In the genomic region with DNA sequence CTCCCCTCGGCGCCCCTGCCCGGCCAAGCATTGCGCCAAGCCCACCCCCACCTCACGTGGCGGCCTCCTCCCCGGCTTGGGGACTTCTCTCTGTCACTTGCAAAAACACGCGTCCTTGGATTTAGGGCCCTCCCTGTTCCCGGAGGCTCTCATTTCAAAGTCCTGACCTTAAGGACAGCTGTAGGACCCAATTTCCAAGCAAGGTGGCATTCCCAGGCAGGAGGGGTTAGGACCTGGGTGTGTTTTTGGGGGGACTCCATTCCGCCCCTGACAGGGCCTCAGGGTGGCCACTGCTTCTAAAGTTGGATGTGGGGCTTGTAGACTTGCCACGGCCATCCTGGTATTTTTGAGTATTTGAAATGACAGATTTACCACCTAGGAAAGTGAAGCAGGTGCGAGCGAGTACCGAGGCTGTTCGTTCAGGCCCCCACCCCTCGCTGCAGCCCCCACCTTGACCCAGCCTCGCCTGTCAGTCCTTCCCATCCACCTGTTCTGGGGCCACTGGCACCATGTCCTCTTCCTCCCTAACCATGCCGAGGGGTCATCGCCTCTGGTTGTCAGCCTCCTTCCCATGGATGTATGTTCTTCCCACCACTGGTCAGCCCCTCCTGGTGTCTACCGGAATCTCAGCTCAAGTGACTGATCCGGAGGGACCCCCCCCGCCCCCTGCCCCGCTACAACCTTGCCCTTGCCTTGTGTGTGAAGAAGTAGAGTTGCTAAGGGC, we compare ENCODE assay signal across 23 cellular contexts. TPM values are rescaled to one million over a fixed set of nuclear protein-coding genes. Genes with fewer than 3 reads are reported as not detected.
DNase-seq lines count a peak whose midpoint lies in the region; ATAC-seq, FAIRE-seq and TF ChIP-seq lines count a peak whose summit lies in the region.
"Had no signal": no experiment of that assay in that cellular context is flagged by ENCODE, and none has a peak within 500 bp of the region (broad histone marks: within the 10 kb centered on the region; RNA-seq: fewer than 3 reads in every experiment).

No MANE protein-coding gene starts in this region.

- H3K4me3 ChIP-seq in right lobe of liver (no peak overlapping the region), HepG2 (replicated peaks in 1 of 3; ENCODE audit: insufficient read depth in 1 of 3, low read depth in 2 of 3, low read length in 3 of 3) (no peak overlapping the region), coronary artery (no peak overlapping the region), osteoblast (ENCODE audit: insufficient read depth, low read length) (no peak overlapping the region)
- H3K4me3 ChIP-seq: PC-9 had no signal

- in situ Hi-C loops in HepG2 (cut with HindIII; ENCODE audit: extremely low pct_ligation_motif_present, low pct_unique_long_range_greater_than_20kb) = no loop called here

- CTCF ChIA-PET in HepG2 (lab: Yijun Ruan, JAX; ENCODE audit: low intra/inter-chr PET ratio, low total read pairs) = no interaction called here

- TF ChIP-seq RAD21 in HepG2 (CRISPR knock-in tag; IDR thresholded peaks at IDR 0.05) = no peak

- no peak overlapping the region for H3K9ac ChIP-seq in HepG2 (ENCODE audit: insufficient read depth, low read depth, low read length)

- no peaks in the 10 kb centered on the region for H3K4me1 ChIP-seq in right lobe of liver
- H3K4me1 ChIP-seq in HepG2 (ENCODE audit: insufficient read depth, low read length) = no peaks in the 10 kb centered on the region
- no peaks in the 10 kb centered on the region for H3K4me1 ChIP-seq in osteoblast (ENCODE audit: insufficient read depth, low read length)

- TF ChIP-seq EP300 in HepG2 (IDR thresholded peaks at IDR 0.05; ENCODE audit: low read depth in 2 of 2, low read length in 2 of 2) (no peak), HepG2 (CRISPR knock-in tag; IDR thresholded peaks at IDR 0.05; ENCODE audit: borderline replicate concordance) (no peak)

- WGBS in right lobe of liver (ENCODE audit: insufficient coverage, low coverage, low lambda C conversion rate, missing lambda C conversion rate) = 69% methylated on average over 2 of the region's 24 CpGs
- 11% methylated on average over 16 of the region's 24 CpGs for WGBS in HepG2 (ENCODE audit: low lambda C conversion rate)

- H3K9me3 ChIP-seq in right lobe of liver (no peaks in the 10 kb centered on the region), HepG2 (ENCODE audit: low read length) (no peaks in the 10 kb centered on the region), osteoblast (ENCODE audit: low read depth, low read length) (no peaks in the 10 kb centered on the region)

- H3K79me2 ChIP-seq in HepG2 (ENCODE audit: insufficient read depth, low read length) (no peaks in the 10 kb centered on the region), osteoblast (ENCODE audit: insufficient read depth, low read length) (no peaks in the 10 kb centered on the region)

- no peaks in the 10 kb centered on the region for H3K36me3 ChIP-seq in right lobe of liver
- no peaks in the 10 kb centered on the region for H3K36me3 ChIP-seq in HepG2 (replicated peaks in 1 of 2; ENCODE audit: control insufficient read depth in 1 of 2, insufficient read depth in 2 of 2, low read length in 2 of 2)
- H3K36me3 ChIP-seq in osteoblast (ENCODE audit: insufficient read depth, low read length) = no peaks in the 10 kb centered on the region

- no peak overlapping the region for H2AFZ ChIP-seq in HepG2 (ENCODE audit: low read length)
- no peak overlapping the region for H2AFZ ChIP-seq in osteoblast (ENCODE audit: low read length)
- H2AFZ ChIP-seq: PC-9 had no signal

- no peak for TF ChIP-seq CTCF in right lobe of liver (IDR thresholded peaks at IDR 0.05)
- no peak for TF ChIP-seq CTCF in HepG2 (CRISPR knock-in tag; IDR thresholded peaks at IDR 0.05)
- TF ChIP-seq CTCF in coronary artery (IDR thresholded peaks at IDR 0.05) = no peak
- TF ChIP-seq CTCF in osteoblast (IDR thresholded peaks at IDR 0.05; ENCODE audit: extremely low read depth, low read depth, low read length) = no peak

- H3K27me3 ChIP-seq in right lobe of liver (no peaks in the 10 kb centered on the region), HepG2 (ENCODE audit: control insufficient read depth in 1 of 2, insufficient read depth in 2 of 2, low read length in 2 of 2) (peaks cover 6 to 92% of the 10 kb centered on the region in 2 experiments; a peak in 4 of 5 replicates), osteoblast (ENCODE audit: insufficient read depth, low read length) (no peaks in the 10 kb centered on the region)

- no TSS peak for BruUV-seq in HepG2 (replicated peaks; lab: Mats Ljungman, UMichigan)

- H3K27ac ChIP-seq in right lobe of liver (no peak overlapping the region), HepG2 (ENCODE audit: extremely low read length, insufficient read depth, low read length) (no peak overlapping the region), coronary artery (no peak overlapping the region), osteoblast (ENCODE audit: low read depth, low read length) (no peak overlapping the region)
- H3K27ac ChIP-seq: PC-9 had no signal

- no peak for TF ChIP-seq POLR2A in right lobe of liver (IDR thresholded peaks at IDR 0.05)
- no peak for TF ChIP-seq POLR2A in HepG2 (IDR thresholded peaks at IDR 0.05; ENCODE audit: insufficient read depth in 1 of 2, low read depth in 2 of 2, low read length in 2 of 2)
- TF ChIP-seq POLR2A in erythroblast (IDR thresholded peaks at IDR 0.05; ENCODE audit: low read length) = no peak

- H4K20me1 ChIP-seq in HepG2 (ENCODE audit: insufficient read depth, low read length) (no peaks in the 10 kb centered on the region), osteoblast (ENCODE audit: insufficient read depth, low read length) (no peaks in the 10 kb centered on the region)

- H3K4me2 ChIP-seq in HepG2 (ENCODE audit: low read depth, low read length) = no peak overlapping the region
- H3K4me2 ChIP-seq in osteoblast (ENCODE audit: insufficient read depth, low read length) = no peak overlapping the region
- H3K4me2 ChIP-seq: PC-9 had no signal

- ATAC-seq in right lobe of liver (no peak), HepG2 (no peak)
- no peak for ATAC-seq in activated CD4-positive, CD25-positive, alpha-beta regulatory T cell treated with anti-CD3 and anti-CD28 coated beads, Interleukin-2, amount 50 U/mL, for 24 hours
- ATAC-seq: CD8-positive, alpha-beta T cell had no signal

- no peak for FAIRE-seq in HepG2 (lab: Jason Lieb, UNC)
- FAIRE-seq: D721Med, GM12892 had no signal

- POLR2A ChIA-PET in HepG2 (lab: Yijun Ruan, JAX) = no interaction called here

- DNase-seq in right lobe of liver (peak in 2 of 3 donors; percentile 32), HepG2 (ENCODE audit: low spot score) (no peak), coronary artery (ENCODE audit: low spot score) (peak; percentile 63), osteoblast (ENCODE audit: insufficient read length, low spot score, missing footprints) (peak; percentile 58), erythroblast (lab: John Stamatoyannopoulos, UW) (no peak), activated gamma-delta T cell treated with Interleukin-2 at 50 U/mL for 16 hours (no peak)
- no peak for DNase-seq in effector CD8-positive, alpha-beta T cell (lab: John Stamatoyannopoulos, UW)
- DNase-seq: ACHN; CD8-positive, alpha-beta T cell; DND-41; GDM1; GOT3; HFFc6; MM.1S; NCI-H1105; NCI-H1694 treated with DMSO at 0.1 percent for 48 hours; NCI-H345; NCI-H69; PC-9; SHP77 had no signal

- intact Hi-C loops in right lobe of liver (cut with DNase I) (no loop called here), HepG2 (cut with micrococcal nuclease; ENCODE audit: unreplicated experiment) (no loop called here)

RNA-seq across cellular contexts. Expression of a gene that starts 52.4 kb away (rescaled TPM):
- total RNA-seq in right lobe of liver = 10 to 100 TPM; 30.7 to 40.0 (median 35.5) TPM
- 113 and 135 TPM in 2 replicates for total RNA-seq in HepG2 (2016; rRNA removed; fragmentation: Illumina TruSeq; extraction: Trizol)
- total RNA-seq in HepG2 (2016; cell fraction: cytosol; rRNA removed; fragmentation: Illumina TruSeq; extraction: Trizol; ENCODE audit: low read depth) = 108 and 113 TPM in 2 replicates
- total RNA-seq in HepG2 (2016; cell fraction: insoluble cytoplasmic fraction; rRNA removed; fragmentation: Illumina TruSeq; extraction: Trizol) = 108 and 154 TPM in 2 replicates
- 76.0 and 81.1 TPM in 2 replicates for total RNA-seq in HepG2 (2016; cell fraction: membrane; rRNA removed; fragmentation: Illumina TruSeq; extraction: Trizol)
- total RNA-seq in HepG2 (2016; cell fraction: nucleus; rRNA removed; fragmentation: Illumina TruSeq; extraction: Trizol) = 37.1 and 47.0 TPM in 2 replicates
- 70.5 and 71.3 TPM in 2 replicates for polyA plus RNA-seq in HepG2 (2011; rRNA removed)
- polyA plus RNA-seq in HepG2 (2011; cell fraction: cytosol; rRNA removed) = 65.9 and 74.3 TPM in 2 replicates
- 25.2 and 29.0 TPM in 2 replicates for polyA plus RNA-seq in HepG2 (2011; cell fraction: nucleus; rRNA removed)
- polyA plus RNA-seq in HepG2 (2012) = 59.1 and 65.6 TPM in 2 replicates
- 88.2 and 98.8 TPM in 2 replicates for polyA plus RNA-seq in HepG2 (2016; cell fraction: cytosol; fragmentation: Illumina TruSeq; extraction: Trizol; ENCODE audit: low read depth)
- polyA plus RNA-seq in HepG2 (2016; cell fraction: insoluble cytoplasmic fraction; fragmentation: Illumina TruSeq; extraction: Trizol; ENCODE audit: low read depth) = 150 and 160 TPM in 2 replicates
- 60.1 and 66.8 TPM in 2 replicates for polyA plus RNA-seq in HepG2 (2016; cell fraction: membrane; fragmentation: Illumina TruSeq; extraction: Trizol; ENCODE audit: low read depth)
- 65.9 and 77.9 TPM in 2 replicates for polyA plus RNA-seq in HepG2 (2016; cell fraction: nucleus; fragmentation: Illumina TruSeq; extraction: Trizol; ENCODE audit: insufficient read depth, low read depth)
- 30.3 and 163 TPM in 2 replicates for polyA minus RNA-seq in HepG2 (2011; rRNA and poly(A)+ RNA removed; ENCODE audit: low replicate concordance)
- polyA minus RNA-seq in HepG2 (2011; cell fraction: cytosol; rRNA and poly(A)+ RNA removed) = 21.5 and 22.2 TPM in 2 replicates
- polyA minus RNA-seq in HepG2 (2011; cell fraction: nucleus; rRNA and poly(A)+ RNA removed) = 21.4 and 25.5 TPM in 2 replicates
- 35.1 and 35.7 TPM in 2 replicates for total RNA-seq in osteoblast

RNA-seq across cellular contexts. Expression of a gene that starts 54.0 kb away (rescaled TPM):
- 10 to 100 TPM; 16.5 to 57.5 (median 23.7) TPM for total RNA-seq in right lobe of liver
- 50.4 and 63.7 TPM in 2 replicates for total RNA-seq in HepG2 (2016; rRNA removed; fragmentation: Illumina TruSeq; extraction: Trizol)
- total RNA-seq in HepG2 (2016; cell fraction: cytosol; rRNA removed; fragmentation: Illumina TruSeq; extraction: Trizol; ENCODE audit: low read depth) = 15.2 and 15.4 TPM in 2 replicates
- total RNA-seq in HepG2 (2016; cell fraction: insoluble cytoplasmic fraction; rRNA removed; fragmentation: Illumina TruSeq; extraction: Trizol) = 53.0 and 63.5 TPM in 2 replicates
- total RNA-seq in HepG2 (2016; cell fraction: membrane; rRNA removed; fragmentation: Illumina TruSeq; extraction: Trizol) = 25.8 and 27.4 TPM in 2 replicates
- total RNA-seq in HepG2 (2016; cell fraction: nucleus; rRNA removed; fragmentation: Illumina TruSeq; extraction: Trizol) = 17.5 and 20.2 TPM in 2 replicates
- 22.2 and 23.7 TPM in 2 replicates for polyA plus RNA-seq in HepG2 (2011; rRNA removed)
- 72.6 and 97.8 TPM in 2 replicates for polyA plus RNA-seq in HepG2 (2011; cell fraction: cytosol; rRNA removed)
- 21.7 and 33.4 TPM in 2 replicates for polyA plus RNA-seq in HepG2 (2011; cell fraction: nucleus; rRNA removed)
- 46.4 and 50.3 TPM in 2 replicates for polyA plus RNA-seq in HepG2 (2012)
- 27.6 and 35.6 TPM in 2 replicates for polyA plus RNA-seq in HepG2 (2016; cell fraction: cytosol; fragmentation: Illumina TruSeq; extraction: Trizol; ENCODE audit: low read depth)
- 110 and 131 TPM in 2 replicates for polyA plus RNA-seq in HepG2 (2016; cell fraction: insoluble cytoplasmic fraction; fragmentation: Illumina TruSeq; extraction: Trizol; ENCODE audit: low read depth)
- 36.7 and 40.8 TPM in 2 replicates for polyA plus RNA-seq in HepG2 (2016; cell fraction: membrane; fragmentation: Illumina TruSeq; extraction: Trizol; ENCODE audit: low read depth)
- 54.4 and 56.6 TPM in 2 replicates for polyA plus RNA-seq in HepG2 (2016; cell fraction: nucleus; fragmentation: Illumina TruSeq; extraction: Trizol; ENCODE audit: insufficient read depth, low read depth)
- 9.7 and 41.7 TPM in 2 replicates for polyA minus RNA-seq in HepG2 (2011; rRNA and poly(A)+ RNA removed; ENCODE audit: low replicate concordance)
- polyA minus RNA-seq in HepG2 (2011; cell fraction: cytosol; rRNA and poly(A)+ RNA removed) = 11.4 and 22.6 TPM in 2 replicates
- 8.5 and 11.5 TPM in 2 replicates for polyA minus RNA-seq in HepG2 (2011; cell fraction: nucleus; rRNA and poly(A)+ RNA removed)
- 19.2 and 23.9 TPM in 2 replicates for total RNA-seq in osteoblast

Comparison
In these comparisons a context has a peak if more than half of its experiments do, and no peak if none do; other contexts are left out.
1. DNase-seq: peak in right lobe of liver (2 of 3), coronary artery (single experiment) and osteoblast (single experiment); none in HepG2 (single experiment), erythroblast (0 of 2), effector CD8-positive, alpha-beta T cell (single experiment) and activated gamma-delta T cell treated with Interleukin-2 at 50 U/mL for 16 hours (single experiment).